ENCODE assay signal across 2 cellular contexts in the genomic region with DNA sequence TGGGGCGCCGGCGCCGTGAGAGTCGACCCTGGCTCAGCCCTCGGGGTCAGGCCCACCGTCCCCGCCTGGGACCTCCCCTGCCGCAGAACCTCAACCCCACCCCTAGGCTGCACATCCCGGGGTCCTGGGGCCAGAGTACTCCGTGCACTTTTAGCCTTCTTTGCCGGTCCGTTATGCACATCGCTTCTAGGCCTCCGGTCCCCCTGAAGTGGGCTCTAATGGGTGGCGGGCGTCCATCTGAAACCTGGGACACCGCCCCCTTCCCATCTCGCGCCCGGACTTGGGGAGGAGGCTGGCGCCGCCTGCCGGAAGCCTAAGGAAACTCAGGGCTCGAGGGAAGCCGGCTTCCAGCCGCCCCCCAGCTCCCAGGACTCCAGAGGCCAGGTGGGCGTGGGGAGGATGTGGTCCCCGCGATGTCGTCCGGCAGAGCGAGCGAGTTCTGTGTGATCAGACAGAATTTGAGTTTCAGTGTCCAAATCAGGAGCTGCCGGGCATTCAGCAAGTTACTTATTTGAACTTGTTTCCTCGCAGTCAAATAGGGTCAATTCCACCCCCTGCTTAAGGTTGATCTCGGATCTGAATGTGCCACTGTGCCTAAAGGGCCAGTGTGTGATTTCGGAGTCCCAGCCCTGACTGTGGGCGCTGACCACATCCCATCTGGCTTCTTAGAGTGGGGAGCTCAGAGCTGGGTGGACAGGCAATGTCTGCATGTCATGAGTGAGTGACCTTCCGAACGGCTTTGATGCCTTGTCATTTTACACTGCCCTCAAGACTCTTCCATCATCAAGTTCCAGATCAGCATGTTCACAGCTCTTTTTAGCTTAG.
TF ChIP-seq lines count a peak whose summit lies in the region.

No MANE protein-coding gene starts in this region.

TF ChIP-seq in HEK293, 187 proteins besides CTCF, POLR2A, EP300 and RAD21 (continues in another document):
- TF ChIP-seq, protein P1, sequence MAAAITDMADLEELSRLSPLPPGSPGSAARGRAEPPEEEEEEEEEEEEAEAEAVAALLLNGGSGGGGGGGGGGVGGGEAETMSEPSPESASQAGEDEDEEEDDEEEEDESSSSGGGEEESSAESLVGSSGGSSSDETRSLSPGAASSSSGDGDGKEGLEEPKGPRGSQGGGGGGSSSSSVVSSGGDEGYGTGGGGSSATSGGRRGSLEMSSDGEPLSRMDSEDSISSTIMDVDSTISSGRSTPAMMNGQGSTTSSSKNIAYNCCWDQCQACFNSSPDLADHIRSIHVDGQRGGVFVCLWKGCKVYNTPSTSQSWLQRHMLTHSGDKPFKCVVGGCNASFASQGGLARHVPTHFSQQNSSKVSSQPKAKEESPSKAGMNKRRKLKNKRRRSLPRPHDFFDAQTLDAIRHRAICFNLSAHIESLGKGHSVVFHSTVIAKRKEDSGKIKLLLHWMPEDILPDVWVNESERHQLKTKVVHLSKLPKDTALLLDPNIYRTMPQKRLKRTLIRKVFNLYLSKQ (tag by site-specific recombination; IDR thresholded peaks at IDR 0.05; ENCODE audit: borderline replicate concordance): no peak
- peak; percentile 92 for TF ChIP-seq ZBTB8A (tag by site-specific recombination; IDR thresholded peaks at IDR 0.05)
- TF ChIP-seq, protein P2, sequence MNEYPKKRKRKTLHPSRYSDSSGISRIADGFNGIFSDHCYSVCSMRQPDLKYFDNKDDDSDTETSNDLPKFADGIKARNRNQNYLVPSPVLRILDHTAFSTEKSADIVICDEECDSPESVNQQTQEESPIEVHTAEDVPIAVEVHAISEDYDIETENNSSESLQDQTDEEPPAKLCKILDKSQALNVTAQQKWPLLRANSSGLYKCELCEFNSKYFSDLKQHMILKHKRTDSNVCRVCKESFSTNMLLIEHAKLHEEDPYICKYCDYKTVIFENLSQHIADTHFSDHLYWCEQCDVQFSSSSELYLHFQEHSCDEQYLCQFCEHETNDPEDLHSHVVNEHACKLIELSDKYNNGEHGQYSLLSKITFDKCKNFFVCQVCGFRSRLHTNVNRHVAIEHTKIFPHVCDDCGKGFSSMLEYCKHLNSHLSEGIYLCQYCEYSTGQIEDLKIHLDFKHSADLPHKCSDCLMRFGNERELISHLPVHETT (tag by site-specific recombination; IDR thresholded peaks at IDR 0.05): 0 out of 2 replicates have a peak, but pooled peaks have one; percentile 30
- TF ChIP-seq ZNF112 (tag by site-specific recombination; IDR thresholded peaks at IDR 0.05): no peak
- TF ChIP-seq, protein P3, sequence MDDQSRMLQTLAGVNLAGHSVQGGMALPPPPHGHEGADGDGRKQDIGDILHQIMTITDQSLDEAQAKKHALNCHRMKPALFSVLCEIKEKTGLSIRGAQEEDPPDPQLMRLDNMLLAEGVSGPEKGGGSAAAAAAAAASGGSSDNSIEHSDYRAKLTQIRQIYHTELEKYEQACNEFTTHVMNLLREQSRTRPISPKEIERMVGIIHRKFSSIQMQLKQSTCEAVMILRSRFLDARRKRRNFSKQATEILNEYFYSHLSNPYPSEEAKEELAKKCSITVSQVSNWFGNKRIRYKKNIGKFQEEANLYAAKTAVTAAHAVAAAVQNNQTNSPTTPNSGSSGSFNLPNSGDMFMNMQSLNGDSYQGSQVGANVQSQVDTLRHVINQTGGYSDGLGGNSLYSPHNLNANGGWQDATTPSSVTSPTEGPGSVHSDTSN (CRISPR knock-in tag; IDR thresholded peaks at IDR 0.05): no peak
- TF ChIP-seq ZXDB (tag by site-specific recombination; IDR thresholded peaks at IDR 0.05): 0 out of 2 replicates have a peak, but pooled peaks have one; percentile 46
- TF ChIP-seq ZNF391 (tag by site-specific recombination; IDR thresholded peaks at IDR 0.05; ENCODE audit: borderline replicate concordance, low read depth): peak; percentile 67; the same call in 1 of the 2 replicates
- TF ChIP-seq KLF8 (tag by site-specific recombination; IDR thresholded peaks at IDR 0.05): peak; percentile 72
- no peak; the same call in 1 of the 2 replicates for TF ChIP-seq ZBTB20 (tag by site-specific recombination; IDR thresholded peaks at IDR 0.05)
- TF ChIP-seq KLF9 (tag by site-specific recombination; IDR thresholded peaks at IDR 0.05; ENCODE audit: low read depth): peak; percentile 91
- no peak for TF ChIP-seq SETDB1 (IDR thresholded peaks at IDR 0.05; ENCODE audit: insufficient read length, low read length)
- TF ChIP-seq, protein P4, sequence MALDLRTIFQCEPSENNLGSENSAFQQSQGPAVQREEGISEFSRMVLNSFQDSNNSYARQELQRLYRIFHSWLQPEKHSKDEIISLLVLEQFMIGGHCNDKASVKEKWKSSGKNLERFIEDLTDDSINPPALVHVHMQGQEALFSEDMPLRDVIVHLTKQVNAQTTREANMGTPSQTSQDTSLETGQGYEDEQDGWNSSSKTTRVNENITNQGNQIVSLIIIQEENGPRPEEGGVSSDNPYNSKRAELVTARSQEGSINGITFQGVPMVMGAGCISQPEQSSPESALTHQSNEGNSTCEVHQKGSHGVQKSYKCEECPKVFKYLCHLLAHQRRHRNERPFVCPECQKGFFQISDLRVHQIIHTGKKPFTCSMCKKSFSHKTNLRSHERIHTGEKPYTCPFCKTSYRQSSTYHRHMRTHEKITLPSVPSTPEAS (tag by site-specific recombination; IDR thresholded peaks at IDR 0.05): no peak
- TF ChIP-seq, protein P5, sequence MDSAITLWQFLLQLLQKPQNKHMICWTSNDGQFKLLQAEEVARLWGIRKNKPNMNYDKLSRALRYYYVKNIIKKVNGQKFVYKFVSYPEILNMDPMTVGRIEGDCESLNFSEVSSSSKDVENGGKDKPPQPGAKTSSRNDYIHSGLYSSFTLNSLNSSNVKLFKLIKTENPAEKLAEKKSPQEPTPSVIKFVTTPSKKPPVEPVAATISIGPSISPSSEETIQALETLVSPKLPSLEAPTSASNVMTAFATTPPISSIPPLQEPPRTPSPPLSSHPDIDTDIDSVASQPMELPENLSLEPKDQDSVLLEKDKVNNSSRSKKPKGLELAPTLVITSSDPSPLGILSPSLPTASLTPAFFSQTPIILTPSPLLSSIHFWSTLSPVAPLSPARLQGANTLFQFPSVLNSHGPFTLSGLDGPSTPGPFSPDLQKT (IDR thresholded peaks at IDR 0.05; ENCODE audit: borderline replicate concordance, low read depth, low read length): no peak
- peak; percentile 55; the same call in 1 of the 2 replicates for TF ChIP-seq ZEB2 (tag by site-specific recombination; IDR thresholded peaks at IDR 0.05)
- TF ChIP-seq ZNF777 (tag by site-specific recombination; IDR thresholded peaks at IDR 0.05; ENCODE audit: borderline replicate concordance): peak; percentile 24; the same call in 1 of the 2 replicates
- TF ChIP-seq, protein P6, sequence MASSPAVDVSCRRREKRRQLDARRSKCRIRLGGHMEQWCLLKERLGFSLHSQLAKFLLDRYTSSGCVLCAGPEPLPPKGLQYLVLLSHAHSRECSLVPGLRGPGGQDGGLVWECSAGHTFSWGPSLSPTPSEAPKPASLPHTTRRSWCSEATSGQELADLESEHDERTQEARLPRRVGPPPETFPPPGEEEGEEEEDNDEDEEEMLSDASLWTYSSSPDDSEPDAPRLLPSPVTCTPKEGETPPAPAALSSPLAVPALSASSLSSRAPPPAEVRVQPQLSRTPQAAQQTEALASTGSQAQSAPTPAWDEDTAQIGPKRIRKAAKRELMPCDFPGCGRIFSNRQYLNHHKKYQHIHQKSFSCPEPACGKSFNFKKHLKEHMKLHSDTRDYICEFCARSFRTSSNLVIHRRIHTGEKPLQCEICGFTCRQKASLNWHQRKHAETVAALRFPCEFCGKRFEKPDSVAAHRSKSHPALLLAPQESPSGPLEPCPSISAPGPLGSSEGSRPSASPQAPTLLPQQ (tag by site-specific recombination; IDR thresholded peaks at IDR 0.05): peak; percentile 24; the same call in 1 of the 2 replicates
- TF ChIP-seq ZBTB1 (tag by site-specific recombination; IDR thresholded peaks at IDR 0.05): no peak
- TF ChIP-seq ZNF335 (tag by site-specific recombination; conservative IDR thresholded peaks at IDR 0.05): peak; percentile 95
- peak; percentile 66 for TF ChIP-seq SP2 (tag by site-specific recombination; IDR thresholded peaks at IDR 0.05)
- TF ChIP-seq IKZF3 (tag by site-specific recombination; IDR thresholded peaks at IDR 0.05): peak; percentile 76

TF ChIP-seq in HepG2, 621 proteins besides CTCF, POLR2A, EP300 and RAD21 (continues in another document):
- TF ChIP-seq ZNF850 (CRISPR knock-in tag; conservative IDR thresholded peaks at IDR 0.05): no peak
- TF ChIP-seq, protein P7, sequence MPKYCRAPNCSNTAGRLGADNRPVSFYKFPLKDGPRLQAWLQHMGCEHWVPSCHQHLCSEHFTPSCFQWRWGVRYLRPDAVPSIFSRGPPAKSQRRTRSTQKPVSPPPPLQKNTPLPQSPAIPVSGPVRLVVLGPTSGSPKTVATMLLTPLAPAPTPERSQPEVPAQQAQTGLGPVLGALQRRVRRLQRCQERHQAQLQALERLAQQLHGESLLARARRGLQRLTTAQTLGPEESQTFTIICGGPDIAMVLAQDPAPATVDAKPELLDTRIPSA (CRISPR knock-in tag; IDR thresholded peaks at IDR 0.05; ENCODE audit: borderline replicate concordance): 0 out of 2 replicates have a peak, but pooled peaks have one; percentile 79
- TF ChIP-seq SALL1 (CRISPR knock-in tag; IDR thresholded peaks at IDR 0.05): peak; percentile 65; the same call in 1 of the 2 replicates
- TF ChIP-seq THYN1 (CRISPR knock-in tag; IDR thresholded peaks at IDR 0.05; ENCODE audit: borderline replicate concordance, low read depth): no peak
- TF ChIP-seq TCF7 (IDR thresholded peaks at IDR 0.05; ENCODE audit: low read depth): no peak
- no peak for TF ChIP-seq SIX4 (CRISPR knock-in tag; IDR thresholded peaks at IDR 0.05)
- TF ChIP-seq DR1 (CRISPR knock-in tag; IDR thresholded peaks at IDR 0.05): no peak
- TF ChIP-seq, protein P8, sequence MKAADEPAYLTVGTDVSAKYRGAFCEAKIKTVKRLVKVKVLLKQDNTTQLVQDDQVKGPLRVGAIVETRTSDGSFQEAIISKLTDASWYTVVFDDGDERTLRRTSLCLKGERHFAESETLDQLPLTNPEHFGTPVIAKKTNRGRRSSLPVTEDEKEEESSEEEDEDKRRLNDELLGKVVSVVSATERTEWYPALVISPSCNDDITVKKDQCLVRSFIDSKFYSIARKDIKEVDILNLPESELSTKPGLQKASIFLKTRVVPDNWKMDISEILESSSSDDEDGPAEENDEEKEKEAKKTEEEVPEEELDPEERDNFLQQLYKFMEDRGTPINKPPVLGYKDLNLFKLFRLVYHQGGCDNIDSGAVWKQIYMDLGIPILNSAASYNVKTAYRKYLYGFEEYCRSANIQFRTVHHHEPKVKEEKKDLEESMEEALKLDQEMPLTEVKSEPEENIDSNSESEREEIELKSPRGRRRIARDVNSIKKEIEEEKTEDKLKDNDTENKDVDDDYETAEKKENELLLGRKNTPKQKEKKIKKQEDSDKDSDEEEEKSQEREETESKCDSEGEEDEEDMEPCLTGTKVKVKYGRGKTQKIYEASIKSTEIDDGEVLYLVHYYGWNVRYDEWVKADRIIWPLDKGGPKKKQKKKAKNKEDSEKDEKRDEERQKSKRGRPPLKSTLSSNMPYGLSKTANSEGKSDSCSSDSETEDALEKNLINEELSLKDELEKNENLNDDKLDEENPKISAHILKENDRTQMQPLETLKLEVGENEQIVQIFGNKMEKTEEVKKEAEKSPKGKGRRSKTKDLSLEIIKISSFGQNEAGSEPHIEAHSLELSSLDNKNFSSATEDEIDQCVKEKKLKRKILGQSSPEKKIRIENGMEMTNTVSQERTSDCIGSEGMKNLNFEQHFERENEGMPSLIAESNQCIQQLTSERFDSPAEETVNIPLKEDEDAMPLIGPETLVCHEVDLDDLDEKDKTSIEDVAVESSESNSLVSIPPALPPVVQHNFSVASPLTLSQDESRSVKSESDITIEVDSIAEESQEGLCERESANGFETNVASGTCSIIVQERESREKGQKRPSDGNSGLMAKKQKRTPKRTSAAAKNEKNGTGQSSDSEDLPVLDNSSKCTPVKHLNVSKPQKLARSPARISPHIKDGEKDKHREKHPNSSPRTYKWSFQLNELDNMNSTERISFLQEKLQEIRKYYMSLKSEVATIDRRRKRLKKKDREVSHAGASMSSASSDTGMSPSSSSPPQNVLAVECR (CRISPR knock-in tag; IDR thresholded peaks at IDR 0.05; ENCODE audit: borderline replicate concordance): 0 out of 2 replicates have a peak, but pooled peaks have one; percentile 36
- TF ChIP-seq, protein P9, sequence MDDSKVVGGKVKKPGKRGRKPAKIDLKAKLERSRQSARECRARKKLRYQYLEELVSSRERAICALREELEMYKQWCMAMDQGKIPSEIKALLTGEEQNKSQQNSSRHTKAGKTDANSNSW (CRISPR knock-in tag; IDR thresholded peaks at IDR 0.05; ENCODE audit: borderline replicate concordance): no peak
- TF ChIP-seq SNAPC2 (CRISPR knock-in tag; IDR thresholded peaks at IDR 0.05): no peak
- TF ChIP-seq HMG20B (CRISPR knock-in tag; conservative IDR thresholded peaks at IDR 0.05): no peak
- no peak for TF ChIP-seq ZNF20 (CRISPR knock-in tag; IDR thresholded peaks at IDR 0.05)
- no peak; the same call in 1 of the 2 replicates for TF ChIP-seq ZNF589 (CRISPR knock-in tag; conservative IDR thresholded peaks at IDR 0.05)
- no peak for TF ChIP-seq HOXA5 (CRISPR knock-in tag; IDR thresholded peaks at IDR 0.05)
- no peak; the same call in 1 of the 2 replicates for TF ChIP-seq TMF1 (CRISPR knock-in tag; IDR thresholded peaks at IDR 0.05; ENCODE audit: low read depth)
- no peak for TF ChIP-seq PAF1 (CRISPR knock-in tag; IDR thresholded peaks at IDR 0.05)
- TF ChIP-seq PCBP1 (IDR thresholded peaks at IDR 0.05; ENCODE audit: borderline replicate concordance, low read depth, low read length): peak; percentile 78; the same call in 1 of the 2 replicates
- TF ChIP-seq, protein P10, sequence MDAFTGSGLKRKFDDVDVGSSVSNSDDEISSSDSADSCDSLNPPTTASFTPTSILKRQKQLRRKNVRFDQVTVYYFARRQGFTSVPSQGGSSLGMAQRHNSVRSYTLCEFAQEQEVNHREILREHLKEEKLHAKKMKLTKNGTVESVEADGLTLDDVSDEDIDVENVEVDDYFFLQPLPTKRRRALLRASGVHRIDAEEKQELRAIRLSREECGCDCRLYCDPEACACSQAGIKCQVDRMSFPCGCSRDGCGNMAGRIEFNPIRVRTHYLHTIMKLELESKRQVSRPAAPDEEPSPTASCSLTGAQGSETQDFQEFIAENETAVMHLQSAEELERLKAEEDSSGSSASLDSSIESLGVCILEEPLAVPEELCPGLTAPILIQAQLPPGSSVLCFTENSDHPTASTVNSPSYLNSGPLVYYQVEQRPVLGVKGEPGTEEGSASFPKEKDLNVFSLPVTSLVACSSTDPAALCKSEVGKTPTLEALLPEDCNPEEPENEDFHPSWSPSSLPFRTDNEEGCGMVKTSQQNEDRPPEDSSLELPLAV (CRISPR knock-in tag; conservative IDR thresholded peaks at IDR 0.05; ENCODE audit: low read depth): no peak
- no peak for TF ChIP-seq BRCA1 (CRISPR knock-in tag; IDR thresholded peaks at IDR 0.05)
- TF ChIP-seq POLR2AphosphoS5 (IDR thresholded peaks at IDR 0.05; ENCODE audit: low read depth, low read length): no peak
